ENCODE assay signal across 23 cellular contexts in the genomic region with DNA sequence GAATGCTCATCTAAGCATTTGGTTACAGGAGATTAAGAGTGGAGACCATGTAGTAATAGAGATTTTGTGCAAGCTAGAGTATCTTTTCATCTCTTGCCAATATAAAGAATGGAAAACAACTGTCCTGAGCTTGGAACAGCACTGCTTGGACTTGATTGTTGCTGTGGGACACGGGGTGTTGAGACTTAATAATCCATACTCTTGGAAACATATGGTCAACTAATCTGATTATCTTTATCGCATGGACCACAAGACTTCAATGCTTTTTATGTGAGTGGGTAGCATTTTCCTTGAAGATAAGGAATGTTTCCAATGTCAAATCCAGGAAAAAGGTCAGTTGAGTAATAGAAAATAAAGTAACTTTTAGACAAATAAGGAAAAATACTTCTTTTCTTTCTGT.
DNase-seq lines count a peak whose midpoint lies in the region; ATAC-seq, FAIRE-seq and TF ChIP-seq lines count a peak whose summit lies in the region.
"Had no signal": no experiment of that assay in that cellular context is flagged by ENCODE, and none has a peak within 500 bp of the region (broad histone marks: within the 10 kb centered on the region; RNA-seq: fewer than 3 reads in every experiment).

No MANE protein-coding gene starts in this region.

- peak; percentile 99 for FAIRE-seq in D721Med (lab: Jason Lieb, UNC)
- no peak for FAIRE-seq in RCC 7860 (lab: Jason Lieb, UNC)
- FAIRE-seq: A549, GM12892, GM18507, H54, HTR-8/SVneo had no signal

- H3K4me3 ChIP-seq in WERI-Rb-1 (ENCODE audit: low read depth, low read length): no peak overlapping the region
- H3K4me3 ChIP-seq: A549, GM23338 had no signal

- H3K36me3 Mint-ChIP-seq in mesothelial cell of epicardium: no peaks in the 10 kb centered on the region
- H3K36me3 Mint-ChIP-seq in stimulated activated memory B cell treated with anti-CD40 and anti-IgM and Interleukin-4, amounts not matched to agents 10 μg/mL and 1 μg/mL and 100 μg/mL, for 72 hours: no peaks in the 10 kb centered on the region

- H3K27ac ChIP-seq in WERI-Rb-1: peak overlapping the region; percentile 30; the same call in 1 of the 2 replicates
- H3K27ac ChIP-seq: 22Rv1, A549, C4-2B had no signal

- peaks cover 16% of the 10 kb centered on the region for H3K4me1 Mint-ChIP-seq in mesothelial cell of epicardium
- H3K4me1 Mint-ChIP-seq in stimulated activated memory B cell treated with anti-CD40 and anti-IgM and Interleukin-4, amounts not matched to agents 10 μg/mL and 1 μg/mL and 100 μg/mL, for 72 hours: no peaks in the 10 kb centered on the region
- H3K4me1 Mint-ChIP-seq: GM23338 had no signal

- no peaks in the 10 kb centered on the region for H3K36me3 ChIP-seq in WERI-Rb-1

- H3K4me3 Mint-ChIP-seq in mesothelial cell of epicardium: no peak overlapping the region
- no peak overlapping the region for H3K4me3 Mint-ChIP-seq in stimulated activated memory B cell treated with anti-CD40 and anti-IgM and Interleukin-4, amounts not matched to agents 10 μg/mL and 1 μg/mL and 100 μg/mL, for 72 hours
- H3K4me3 Mint-ChIP-seq: CD4-positive, alpha-beta T cell; GM23338 had no signal

- TF ChIP-seq CTCF in D721Med (IDR thresholded peaks at IDR 0.05; ENCODE audit: insufficient read depth, missing control alignments): no peak
- no peak for TF ChIP-seq CTCF in WERI-Rb-1 (IDR thresholded peaks at IDR 0.05; ENCODE audit: low read depth, low read length)
- TF ChIP-seq CTCF in mesothelial cell of epicardium (IDR thresholded peaks at IDR 0.05; ENCODE audit: unreplicated experiment): no peak

- no peaks in the 10 kb centered on the region for H3K27me3 ChIP-seq in WERI-Rb-1 (ENCODE audit: insufficient read depth, low read depth, severe bottlenecking)

- H3K9me3 Mint-ChIP-seq in mesothelial cell of epicardium: no peaks in the 10 kb centered on the region
- no peaks in the 10 kb centered on the region for H3K9me3 Mint-ChIP-seq in stimulated activated memory B cell treated with anti-CD40 and anti-IgM and Interleukin-4, amounts not matched to agents 10 μg/mL and 1 μg/mL and 100 μg/mL, for 72 hours
- H3K9me3 Mint-ChIP-seq: CD4-positive, alpha-beta T cell; GM23338 had no signal

- ATAC-seq in stimulated activated memory B cell treated with anti-CD40 and anti-IgM and Interleukin-4, amounts not matched to agents 10 μg/mL and 1 μg/mL and 100 μg/mL, for 72 hours: no peak
- no peak for ATAC-seq in HG02973 (IDR thresholded peaks at IDR 0.05; ENCODE audit: unreplicated experiment)
- ATAC-seq: A549, GM23338 had no signal

- DNase-seq in D721Med (ENCODE audit: insufficient read length, low spot score) (no peak), NCI-H82 treated with DMSO at 0.1 percent for 48 hours (lab: John Stamatoyannopoulos, UW; ENCODE audit: unreplicated experiment) (peak; percentile 70), WERI-Rb-1 (peak; percentile 32), mesothelial cell of epicardium (ENCODE audit: low spot score in 2 of 2, unreplicated experiment in 2 of 2) (no peak), RCC 7860 (ENCODE audit: low spot score) (no peak)
- DNase-seq in stimulated activated CD4-positive, alpha-beta T cell treated with anti-CD3 and anti-CD28 coated beads, Interleukin-4, amount 100 ng/mL, for 4 hours: no peak
- DNase-seq: AML-193; Caco-2; CD4-positive, alpha-beta T cell; DMS153; DMS79; GDM1; HCEC 1CT had no signal

- H3K27ac Mint-ChIP-seq in mesothelial cell of epicardium: peak overlapping the region; percentile 49
- no peak overlapping the region for H3K27ac Mint-ChIP-seq in stimulated activated memory B cell treated with anti-CD40 and anti-IgM and Interleukin-4, amounts not matched to agents 10 μg/mL and 1 μg/mL and 100 μg/mL, for 72 hours
- H3K27ac Mint-ChIP-seq: CD4-positive, alpha-beta T cell; GM23338 had no signal

- H3K27me3 Mint-ChIP-seq in mesothelial cell of epicardium (ENCODE audit: low read depth): no peaks in the 10 kb centered on the region
- no peaks in the 10 kb centered on the region for H3K27me3 Mint-ChIP-seq in stimulated activated memory B cell treated with anti-CD40 and anti-IgM and Interleukin-4, amounts not matched to agents 10 μg/mL and 1 μg/mL and 100 μg/mL, for 72 hours
- H3K27me3 Mint-ChIP-seq: CD4-positive, alpha-beta T cell had no signal

- no peaks in the 10 kb centered on the region for H3K9me3 ChIP-seq in WERI-Rb-1 (ENCODE audit: severe bottlenecking)
- H3K9me3 ChIP-seq: A549, Caco-2 had no signal

Comparison
In these comparisons a context has a peak if more than half of its experiments do, and no peak if none do; other contexts are left out.
1. DNase-seq: peak in NCI-H82 treated with DMSO at 0.1 percent for 48 hours (single experiment) and WERI-Rb-1 (single experiment); none in D721Med (single experiment), mesothelial cell of epicardium (0 of 2), stimulated activated CD4-positive, alpha-beta T cell treated with anti-CD3 and anti-CD28 coated beads, Interleukin-4, amount 100 ng/mL, for 4 hours (0 of 2) and RCC 7860 (single experiment).